ENCODE assay signal across 32 cellular contexts in the genomic region with DNA sequence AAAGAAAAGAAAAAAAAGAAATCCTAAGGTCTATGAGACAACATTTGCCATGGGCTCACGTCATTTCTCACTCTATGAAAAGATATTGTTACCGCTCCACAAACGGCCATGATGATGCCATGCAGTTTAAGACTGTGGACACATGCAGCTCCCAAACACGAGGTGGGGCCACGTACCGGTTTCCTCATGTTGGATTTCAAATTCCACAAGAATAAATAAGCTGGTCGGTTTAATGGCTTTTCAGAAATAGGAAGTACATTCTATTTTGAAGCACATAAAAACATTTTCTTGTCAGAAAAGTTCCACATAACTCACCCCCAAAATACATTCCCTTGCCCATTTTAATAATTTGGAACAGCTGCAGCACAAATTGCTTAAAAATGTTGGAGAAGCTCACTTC.
DNase-seq lines count a peak whose midpoint lies in the region; ATAC-seq and TF ChIP-seq lines count a peak whose summit lies in the region.
"Had no signal": no experiment of that assay in that cellular context is flagged by ENCODE, and none has a peak within 500 bp of the region (broad histone marks: within the 10 kb centered on the region; RNA-seq: fewer than 3 reads in every experiment).

No MANE protein-coding gene starts in this region.

- ATAC-seq in sciatic nerve (peak; percentile 45), HG02642 (IDR thresholded peaks at IDR 0.05; ENCODE audit: poor library complexity, unreplicated experiment) (no peak), GM19035 (IDR thresholded peaks at IDR 0.05; ENCODE audit: unreplicated experiment) (no peak), HG02798 (IDR thresholded peaks at IDR 0.05; ENCODE audit: poor library complexity, unreplicated experiment) (no peak)
- ATAC-seq: activated CD4-positive, alpha-beta T cell treated with anti-CD3 and anti-CD28 coated beads for 36 hours; activated CD8-positive, alpha-beta T cell treated with anti-CD3 and anti-CD28 coated beads for 36 hours; body of pancreas; left lung; Panc1; right lobe of liver had no signal

- peak; percentile 27 for TF ChIP-seq CTCF in fibroblast of villous mesenchyme (IDR thresholded peaks at IDR 0.05; ENCODE audit: insufficient read depth, low read depth, low read length)

- no peak overlapping the region for H3K4me3 ChIP-seq in fibroblast of villous mesenchyme (ENCODE audit: low read depth, low read length)
- H3K4me3 ChIP-seq: adrenal gland, body of pancreas, esophagus squamous epithelium, left lung, prostate gland, right lobe of liver, stomach, vagina had no signal

- DNase-seq in AG20443 (ENCODE audit: low spot score) (peak; percentile 77), LHCN-M2 (ENCODE audit: low read depth) (peak; percentile 81), fibroblast of villous mesenchyme (ENCODE audit: low read depth) (peak; percentile 55), sciatic nerve (ENCODE audit: low spot score) (no peak)
- no peak for DNase-seq in activated CD4-positive, CD25-positive, alpha-beta regulatory T cell (lab: John Stamatoyannopoulos, UW)
- DNase-seq: activated CD4-positive, alpha-beta T cell treated with anti-CD3 and anti-CD28 coated beads for 36 hours; activated CD8-positive, alpha-beta memory T cell treated with anti-CD3 and anti-CD28 coated beads, Interleukin-2, amount 50 U/mL, for 48 hours; activated CD8-positive, alpha-beta T cell treated with anti-CD3 and anti-CD28 coated beads for 36 hours; activated naive CD4-positive, alpha-beta T cell treated with anti-CD3 and anti-CD28 coated beads for 36 hours; adrenal gland; body of pancreas; DMS79; esophagus squamous epithelium; H7; Karpas-422; left lung; mesendoderm; naive B cell; NCI-H1417 treated with DMSO at 0.1 percent for 48 hours; NCI-H2081; NCI-H2227 treated with DMSO at 0.1 percent for 48 hours; NCI-H526 treated with DMSO at 0.1 percent for 48 hours; right lobe of liver; SHP77 treated with DMSO at 0.1 percent for 48 hours; stimulated activated CD4-positive, alpha-beta T cell treated with anti-CD3 and anti-CD28 coated beads, Interleukin-4, amount 100 ng/mL, for 1 hour; stomach had no signal

- intact Hi-C loops in sciatic nerve (cut with DNase I): no loop called here

Comparison
In these comparisons a context has a peak if more than half of its experiments do, and no peak if none do; other contexts are left out.
1. DNase-seq: peak in AG20443 (single experiment), LHCN-M2 (single experiment) and fibroblast of villous mesenchyme (single experiment); none in sciatic nerve (single experiment) and activated CD4-positive, CD25-positive, alpha-beta regulatory T cell (0 of 4).